Comparison of ENCODE assay signal across 10 cellular contexts in genomic region chr12:46549527-46550265, GRCh38.
A peak's percentile ranks its signal among the peaks of the same experiment; 100 is the strongest.
DNase-seq lines count a peak whose midpoint lies in the region; ATAC-seq and TF ChIP-seq lines count a peak whose summit lies in the region.
"Had no signal": no experiment of that assay in that cellular context is flagged by ENCODE, and none has a peak within 500 bp of the region (broad histone marks: within the 10 kb centered on the region; RNA-seq: fewer than 3 reads in every experiment).

No MANE protein-coding gene starts in this region.

- peaks cover 5% of the 10 kb centered on the region for H3K9me3 Mint-ChIP-seq in activated naive CD4-positive, alpha-beta T cell treated with anti-CD3 and anti-CD28 coated beads, Interleukin-2, amount 50 U/mL, for 24 hours
- no peaks in the 10 kb centered on the region for H3K9me3 Mint-ChIP-seq in natural killer cell
- H3K9me3 Mint-ChIP-seq in naive thymus-derived CD8-positive, alpha-beta T cell, result peaks cover 0 to 6% (median under 1%) of the 10 kb centered on the region in 9 donors
- H3K9me3 Mint-ChIP-seq: central memory CD8-positive, alpha-beta T cell had no signal

- H3K36me3 Mint-ChIP-seq in activated naive CD4-positive, alpha-beta T cell treated with anti-CD3 and anti-CD28 coated beads, Interleukin-2, amount 50 U/mL, for 24 hours, result peaks cover 3% of the 10 kb centered on the region
- no peaks in the 10 kb centered on the region for H3K36me3 Mint-ChIP-seq in natural killer cell
- peaks cover 0 to 6% (median under 1%) of the 10 kb centered on the region in 3 donors for H3K36me3 Mint-ChIP-seq in naive thymus-derived CD8-positive, alpha-beta T cell

- peak in 2 of 3 donors; percentile 25 to 68 for ATAC-seq in natural killer cell
- no peak for ATAC-seq in naive thymus-derived CD8-positive, alpha-beta T cell

- DNase-seq in EL (peak; percentile 93), NOMO-1 treated with dmso at 0.1 percent for 144 hours (lab: John Stamatoyannopoulos, UW; ENCODE audit: unreplicated experiment) (peak; percentile 15), natural killer cell (no peak), HEK293T (ENCODE audit: extremely low spot score) (no peak), DMS114 treated with DMSO at 0.1 percent for 48 hours (lab: John Stamatoyannopoulos, UW; ENCODE audit: unreplicated experiment) (no peak), hippocampal formation (lab: John Stamatoyannopoulos, UW) (no peak)
- DNase-seq in naive thymus-derived CD8-positive, alpha-beta T cell, result no peak
- DNase-seq: NCI-H1694 treated with DMSO at 0.1 percent for 48 hours had no signal

- H3K27ac Mint-ChIP-seq in activated naive CD4-positive, alpha-beta T cell treated with anti-CD3 and anti-CD28 coated beads, Interleukin-2, amount 50 U/mL, for 24 hours, result peak overlapping the region; percentile 100
- H3K27ac Mint-ChIP-seq in natural killer cell, result peak overlapping the region; percentile 84 to 92
- peak overlapping the region in 3 of 10 donors; percentile 5 to 55 (median 8) for H3K27ac Mint-ChIP-seq in naive thymus-derived CD8-positive, alpha-beta T cell

- intact Hi-C loops in natural killer cell (cut with micrococcal nuclease), result loop anchor here (5.0 kb wide), 3 partner anchors 38 to 177 kb away; partner anchors contain the start of gene SLC38A2

- no peak for TF ChIP-seq CTCF in natural killer cell (IDR thresholded peaks at IDR 0.05)

- CTCF ChIA-PET in HEK293T (lab: Yijun Ruan, JAX), result no interaction called here

- peak overlapping the region; percentile 62 for H3K4me3 Mint-ChIP-seq in activated naive CD4-positive, alpha-beta T cell treated with anti-CD3 and anti-CD28 coated beads, Interleukin-2, amount 50 U/mL, for 24 hours
- H3K4me3 Mint-ChIP-seq in natural killer cell, result peak overlapping the region; percentile 7
- peak overlapping the region in 3 of 10 donors; percentile 5 to 13 (median 12) for H3K4me3 Mint-ChIP-seq in naive thymus-derived CD8-positive, alpha-beta T cell
- H3K4me3 Mint-ChIP-seq: central memory CD8-positive, alpha-beta T cell had no signal

- H3K4me1 Mint-ChIP-seq in activated naive CD4-positive, alpha-beta T cell treated with anti-CD3 and anti-CD28 coated beads, Interleukin-2, amount 50 U/mL, for 24 hours, result peaks cover 78% of the 10 kb centered on the region
- H3K4me1 Mint-ChIP-seq in natural killer cell, result peaks cover 55 to 65% of the 10 kb centered on the region in 2 donors
- H3K4me1 Mint-ChIP-seq in naive thymus-derived CD8-positive, alpha-beta T cell, result peaks cover 33 to 45% (median 39%) of the 10 kb centered on the region in 4 donors

- POLR2A ChIA-PET in naive thymus-derived CD8-positive, alpha-beta T cell (lab: Charles Lee), result interaction anchor here (0.7 kb wide), 1 partner anchor 57 kb away, joined by 3 read pairs; no protein-coding TSS in a partner anchor
- POLR2A ChIA-PET in HEK293T (lab: Yijun Ruan, JAX), result no interaction called here

- H3K27me3 Mint-ChIP-seq in activated naive CD4-positive, alpha-beta T cell treated with anti-CD3 and anti-CD28 coated beads, Interleukin-2, amount 50 U/mL, for 24 hours, result no peaks in the 10 kb centered on the region
- no peaks in the 10 kb centered on the region for H3K27me3 Mint-ChIP-seq in natural killer cell (ENCODE audit: low read depth in 2 of 2)
- no peaks in the 10 kb centered on the region for H3K27me3 Mint-ChIP-seq in naive thymus-derived CD8-positive, alpha-beta T cell

TF ChIP-seq in HEK293T, 16 proteins besides CTCF, POLR2A, EP300 and RAD21:
- no peak for TF ChIP-seq PKNOX1 (IDR thresholded peaks at IDR 0.05)
- TF ChIP-seq HDGF (IDR thresholded peaks at IDR 0.05; ENCODE audit: borderline replicate concordance), result no peak
- TF ChIP-seq BHLHE40 (IDR thresholded peaks at IDR 0.05; ENCODE audit: borderline replicate concordance), result no peak
- no peak for TF ChIP-seq ZNF384 (IDR thresholded peaks at IDR 0.05)
- TF ChIP-seq L3MBTL2 (conservative IDR thresholded peaks at IDR 0.05), result no peak
- TF ChIP-seq FOXA1 (IDR thresholded peaks at IDR 0.05), result no peak
- no peak for TF ChIP-seq SP1 (IDR thresholded peaks at IDR 0.05)
- TF ChIP-seq ELF4 (IDR thresholded peaks at IDR 0.05), result no peak
- no peak for TF ChIP-seq FOXM1 (IDR thresholded peaks at IDR 0.05; ENCODE audit: borderline replicate concordance)
- no peak for TF ChIP-seq FOXK2 (IDR thresholded peaks at IDR 0.05)
- TF ChIP-seq TARDBP (IDR thresholded peaks at IDR 0.05), result no peak
- no peak for TF ChIP-seq ARNT (IDR thresholded peaks at IDR 0.05)
TF ChIP-seq in HEK293T: peak in this region for 0.

Comparison
In these comparisons a context has a peak if more than half of its experiments do, and no peak if none do; other contexts are left out.
1. DNase-seq: peak in EL (single experiment) and NOMO-1 treated with dmso at 0.1 percent for 144 hours (single experiment); none in natural killer cell (single experiment), naive thymus-derived CD8-positive, alpha-beta T cell (0 of 10), HEK293T (single experiment), DMS114 treated with DMSO at 0.1 percent for 48 hours (single experiment) and hippocampal formation (0 of 2).
2. ATAC-seq: peak in natural killer cell (2 of 3); none in naive thymus-derived CD8-positive, alpha-beta T cell (0 of 2).